In genomic region chr9:26326473-26327044, GRCh38 we compare ENCODE assay signal across 9 cellular contexts.
DNase-seq lines count a peak whose midpoint lies in the region; ATAC-seq, FAIRE-seq and TF ChIP-seq lines count a peak whose summit lies in the region.
"Had no signal": no experiment of that assay in that cellular context is flagged by ENCODE, and none has a peak within 500 bp of the region (broad histone marks: within the 10 kb centered on the region; RNA-seq: fewer than 3 reads in every experiment).

No MANE protein-coding gene starts in this region.

- H4K20me1 ChIP-seq in PC-3 (ENCODE audit: low read length) = no peaks in the 10 kb centered on the region

- ATAC-seq in GM18858 (IDR thresholded peaks at IDR 0.05; ENCODE audit: unreplicated experiment) = peak; percentile 75
- peak; percentile 66 for ATAC-seq in HG03521 (IDR thresholded peaks at IDR 0.05; ENCODE audit: unreplicated experiment)
- peak; percentile 83 for ATAC-seq in PC-3
- no peak for ATAC-seq in HG03520 (IDR thresholded peaks at IDR 0.05; ENCODE audit: unreplicated experiment)
- ATAC-seq in HG03460 (IDR thresholded peaks at IDR 0.05; ENCODE audit: unreplicated experiment) = no peak

- no peaks in the 10 kb centered on the region for H3K36me3 Mint-ChIP-seq in nephron progenitor cell (ENCODE audit: low read depth)

- peak; percentile 52 for DNase-seq in CMK (ENCODE audit: low read depth)
- DNase-seq in PC-3 = peak; percentile 79
- peak; percentile 47 for DNase-seq in nephron progenitor cell

- H3K79me2 ChIP-seq in PC-3 (ENCODE audit: low read length) = no peaks in the 10 kb centered on the region

- peak overlapping the region; percentile 69 for H2AFZ ChIP-seq in PC-3 (ENCODE audit: low read length)

- peak overlapping the region; percentile 18; the same call in 1 of the 2 replicates for H3K4me3 ChIP-seq in PC-3 (ENCODE audit: low read length)
- H3K4me3 ChIP-seq: skin epidermis had no signal

- no peak overlapping the region for H3K27ac Mint-ChIP-seq in nephron progenitor cell

- peak; percentile 85 for TF ChIP-seq CTCF in PC-3 (conservative IDR thresholded peaks at IDR 0.05; ENCODE audit: low read depth, low read length)
- peak; percentile 87 for TF ChIP-seq CTCF in nephron progenitor cell (IDR thresholded peaks at IDR 0.05)

- peak overlapping the region; percentile 29; the same call in 1 of the 2 replicates for H3K4me2 ChIP-seq in PC-3 (ENCODE audit: low read length)

- H3K9ac ChIP-seq in PC-3 (ENCODE audit: low read length) = no peak overlapping the region

- FAIRE-seq in endometrium (lab: Jason Lieb, UNC) = peak; percentile 77

- no peaks in the 10 kb centered on the region for H3K9me3 ChIP-seq in PC-3 (ENCODE audit: low read length)

- no peak overlapping the region for H3K4me3 Mint-ChIP-seq in nephron progenitor cell

- peaks cover 6% of the 10 kb centered on the region for H3K27me3 Mint-ChIP-seq in nephron progenitor cell (ENCODE audit: low read depth, poor library complexity)

- H3K4me1 Mint-ChIP-seq in nephron progenitor cell = peaks cover 10% of the 10 kb centered on the region

- H3K27ac ChIP-seq in PC-3 (ENCODE audit: low read length) = 0 out of 2 replicates have a peak overlapping the region, but pooled peaks have one; percentile 16
- H3K27ac ChIP-seq: skin epidermis had no signal

- intact Hi-C loops in PC-3 (cut with micrococcal nuclease) = loop anchor here (1.0 to 5.0 kb wide), 4 partner anchors 64 to 362 kb away; no protein-coding TSS in a partner anchor

- no TSS peak for BruUV-seq in PC-3 (replicated peaks; lab: Mats Ljungman, UMichigan)

- no peaks in the 10 kb centered on the region for H3K36me3 ChIP-seq in PC-3 (ENCODE audit: low read depth, low read length)

- H3K4me1 ChIP-seq in PC-3 (ENCODE audit: insufficient read depth, low read length) = peaks cover 14% of the 10 kb centered on the region

- no peaks in the 10 kb centered on the region for H3K9me3 Mint-ChIP-seq in nephron progenitor cell

- CTCF ChIA-PET in PC-3 (lab: Charles Lee) = interaction anchor here (0.5 kb wide), 1 partner anchor 1718 kb away, joined by 3 read pairs; no protein-coding TSS in a partner anchor

- no peaks in the 10 kb centered on the region for H3F3A ChIP-seq in PC-3 (ENCODE audit: low read length, unreplicated experiment)

- POLR2A ChIA-PET in PC-3 (lab: Charles Lee; ENCODE audit: unreplicated experiment) = no interaction called here

- no peaks in the 10 kb centered on the region for H3K9me2 ChIP-seq in PC-3 (replicated peaks; ENCODE audit: low read length)

- no peaks in the 10 kb centered on the region for H3K27me3 ChIP-seq in PC-3 (ENCODE audit: low read length)

Comparison
In these comparisons a context has a peak if more than half of its experiments do, and no peak if none do; other contexts are left out.
1. ATAC-seq: peak in GM18858 (single experiment), HG03521 (single experiment) and PC-3 (single experiment); none in HG03520 (single experiment) and HG03460 (single experiment).
2. Peak in every context shown above with its lines, with median percentiles within 50 percentile points of each other: DNase-seq.